In the genomic region with DNA sequence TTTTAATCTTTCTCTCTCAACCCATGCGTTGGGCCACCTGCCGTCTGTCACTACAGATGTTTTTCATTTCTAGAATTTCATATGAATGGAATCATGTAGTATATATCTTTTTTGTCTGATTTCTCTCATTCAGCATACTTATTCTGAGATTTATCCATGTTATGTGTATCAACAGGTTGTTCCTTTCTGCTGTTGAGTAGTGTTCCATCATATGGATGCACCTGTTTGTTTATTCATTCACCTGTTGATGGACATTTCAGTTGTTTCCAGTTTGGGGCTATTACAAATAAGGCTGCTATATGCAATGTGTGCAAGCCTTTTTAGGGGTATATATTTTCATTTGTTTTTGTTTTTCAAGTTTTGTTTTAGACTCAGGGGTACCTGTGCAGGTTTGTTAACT, we compare ENCODE assay signal across 9 cellular contexts. TPM values are rescaled to one million over a fixed set of nuclear protein-coding genes. Genes with fewer than 3 reads are reported as not detected.
"Had no signal": no experiment of that assay in that cellular context is flagged by ENCODE, and none has a peak within 500 bp of the region (broad histone marks: within the 10 kb centered on the region; RNA-seq: fewer than 3 reads in every experiment).

No MANE protein-coding gene starts in this region.

- H3K27ac ChIP-seq: HL-60 had no signal

- DNase-seq: GOT3, H9, HCEC 1CT, HFFc6, KG1 had no signal

RNA-seq across cellular contexts. Expression of gene PM20D1, which starts 27.5 kb away (rescaled TPM):
- total RNA-seq: H4, H9, HepG2, HFFc6, HT1080 had no signal
- polyA plus RNA-seq: HepG2 had no signal
